25 cellular contexts compared by ENCODE assay signal in genomic region chr11:8614497-8614896, GRCh38.
"Had no signal": no experiment of that assay in that cellular context is flagged by ENCODE, and none has a peak within 500 bp of the region (broad histone marks: within the 10 kb centered on the region; RNA-seq: fewer than 3 reads in every experiment).

No MANE protein-coding gene starts in this region.

- H3K36me3 ChIP-seq: colonic mucosa had no signal

- H3K27me3 Mint-ChIP-seq: dendritic cell treated with granulocyte-macrophage colony-stimulating factor and Interleukin-4, amounts not matched to agents 40 ng/mL and 50 ng/mL, for 4 days; effector memory CD8-positive, alpha-beta T cell had no signal

- H3K27ac ChIP-seq: colonic mucosa, coronary artery, dorsolateral prefrontal cortex, epithelial cell of prostate, esophagus muscularis mucosa, foreskin keratinocyte, gastrocnemius medialis, gastroesophageal sphincter, heart left ventricle, heart right ventricle had no signal

- H3K9me3 Mint-ChIP-seq: dendritic cell treated with granulocyte-macrophage colony-stimulating factor and Interleukin-4, amounts not matched to agents 40 ng/mL and 50 ng/mL, for 4 days; effector memory CD8-positive, alpha-beta T cell; endodermal cell had no signal

- H3K4me3 ChIP-seq: colonic mucosa, coronary artery, dorsolateral prefrontal cortex, esophagus muscularis mucosa, esophagus squamous epithelium, gastrocnemius medialis, gastroesophageal sphincter, heart left ventricle, heart right ventricle had no signal

- H3K4me3 Mint-ChIP-seq: dendritic cell treated with granulocyte-macrophage colony-stimulating factor and Interleukin-4, amounts not matched to agents 40 ng/mL and 50 ng/mL, for 4 days; effector memory CD8-positive, alpha-beta T cell; endodermal cell had no signal

- H3K27ac Mint-ChIP-seq: dendritic cell treated with granulocyte-macrophage colony-stimulating factor and Interleukin-4, amounts not matched to agents 40 ng/mL and 50 ng/mL, for 4 days; effector memory CD8-positive, alpha-beta T cell; endodermal cell had no signal

- H3K27me3 ChIP-seq: colonic mucosa, dorsolateral prefrontal cortex, esophagus muscularis mucosa, esophagus squamous epithelium, foreskin keratinocyte, gastrocnemius medialis, gastroesophageal sphincter, heart left ventricle, heart right ventricle had no signal

- H3K9me3 ChIP-seq: colonic mucosa, esophagus muscularis mucosa, esophagus squamous epithelium, gastrocnemius medialis, gastroesophageal sphincter, heart left ventricle, heart right ventricle had no signal

- DNase-seq: colonic mucosa; cortex of kidney; dermis blood vessel endothelial cell; dorsolateral prefrontal cortex; effector CD4-positive, alpha-beta T cell; effector CD8-positive, alpha-beta T cell; effector memory CD4-positive, alpha-beta T cell; effector memory CD8-positive, alpha-beta T cell; erythroblast; esophagus squamous epithelium; foreskin fibroblast; foreskin keratinocyte; foreskin melanocyte; gastrocnemius medialis; glutamatergic neuron; head of caudate nucleus; heart left ventricle; heart right ventricle had no signal

- H3K4me1 ChIP-seq: colonic mucosa, foreskin keratinocyte, gastrocnemius medialis, heart left ventricle had no signal

- ATAC-seq: effector memory CD8-positive, alpha-beta T cell; esophagus mucosa; foreskin keratinocyte; gastrocnemius medialis; gastroesophageal sphincter; heart left ventricle; heart right ventricle had no signal
